ENCODE assay signal across 17 cellular contexts in the genomic region with DNA sequence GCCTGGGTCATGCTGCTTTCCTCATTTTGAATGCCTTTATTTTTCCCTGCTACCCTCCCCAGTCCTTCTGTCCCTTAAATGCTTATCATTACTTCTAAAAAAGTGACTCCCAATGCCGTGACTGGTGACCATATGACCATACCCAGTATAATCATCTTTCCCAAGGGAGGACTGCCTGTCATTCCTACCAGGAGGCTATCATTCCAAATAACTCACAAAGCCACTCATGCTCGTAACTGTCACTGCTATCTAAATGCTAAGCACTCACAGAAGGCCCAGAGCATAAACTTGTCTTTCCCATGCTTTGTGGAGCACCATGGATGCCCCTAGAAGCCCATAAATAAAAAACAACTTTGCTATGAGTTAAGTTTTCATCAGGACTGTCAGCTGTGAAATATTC.
"Had no signal": no experiment of that assay in that cellular context is flagged by ENCODE, and none has a peak within 500 bp of the region (broad histone marks: within the 10 kb centered on the region; RNA-seq: fewer than 3 reads in every experiment).

No MANE protein-coding gene starts in this region.

- H3K36me3 ChIP-seq: esophagus squamous epithelium, upper lobe of right lung had no signal

- H3K4me3 ChIP-seq: body of pancreas, coronary artery, esophagus squamous epithelium, mucosa of descending colon, upper lobe of right lung had no signal

- ATAC-seq: body of pancreas; foreskin keratinocyte; left lobe of liver; mucosa of descending colon; naive thymus-derived CD8-positive, alpha-beta T cell; stimulated activated naive CD8-positive, alpha-beta T cell treated with anti-CD3 and anti-CD28 coated beads, Interleukin-15, amount 100 ng/mL, for 72 hours; upper lobe of right lung had no signal

- H3K9me3 ChIP-seq: body of pancreas, esophagus squamous epithelium, mucosa of descending colon, upper lobe of right lung had no signal

- H3K4me1 ChIP-seq: body of pancreas, esophagus squamous epithelium, upper lobe of right lung had no signal

- H3K27me3 ChIP-seq: body of pancreas, esophagus squamous epithelium, foreskin keratinocyte, upper lobe of right lung had no signal

- DNase-seq: activated CD4-positive, alpha-beta T cell treated with anti-CD3 and anti-CD28 coated beads, Interleukin-2, amount 50 U/mL, for 1 hour; activated CD4-positive, CD25-positive, alpha-beta regulatory T cell; activated CD8-positive, alpha-beta memory T cell treated with anti-CD3 and anti-CD28 coated beads for 24 hours; activated gamma-delta T cell treated with Interleukin-2 at 50 U/mL for 16 hours; amniotic stem cell; body of pancreas; esophagus squamous epithelium; foreskin keratinocyte; head of caudate nucleus; mucosa of descending colon; naive thymus-derived CD8-positive, alpha-beta T cell; small intestine; stimulated activated naive CD8-positive, alpha-beta T cell treated with anti-CD3 and anti-CD28 coated beads, Interleukin-15, amount 100 ng/mL, for 72 hours; SW 1271; upper lobe of right lung had no signal

- H3K27ac ChIP-seq: body of pancreas, coronary artery, esophagus squamous epithelium, foreskin keratinocyte, upper lobe of right lung had no signal
